Comparison of ENCODE assay signal across 8 cellular contexts in genomic region chr14:77000340-77001235, GRCh38. TPM values are rescaled to one million over a fixed set of nuclear protein-coding genes. Genes with fewer than 3 reads are reported as not detected.
DNase-seq lines count a peak whose midpoint lies in the region; ATAC-seq lines count a peak whose summit lies in the region.

No MANE protein-coding gene starts in this region.

- peak overlapping the region; percentile 63 for H3K27ac Mint-ChIP-seq in dendritic cell treated with granulocyte-macrophage colony-stimulating factor and Interleukin-4, amounts not matched to agents 40 ng/mL and 50 ng/mL, for 4 days
- H3K27ac Mint-ChIP-seq in natural killer cell treated with Interleukin-12 subunit alpha and Interleukin-12 subunit beta and Interleukin-15 and Interleukin-18, amount 100 ng/mL, for 72 hours = peak overlapping the region; percentile 2 to 3

- H3K4me3 Mint-ChIP-seq in dendritic cell treated with granulocyte-macrophage colony-stimulating factor and Interleukin-4, amounts not matched to agents 40 ng/mL and 50 ng/mL, for 4 days = peak overlapping the region; percentile 48
- no peak overlapping the region for H3K4me3 Mint-ChIP-seq in natural killer cell treated with Interleukin-12 subunit alpha and Interleukin-12 subunit beta and Interleukin-15 and Interleukin-18, amount 100 ng/mL, for 72 hours

- intact Hi-C loops in dendritic cell treated with granulocyte-macrophage colony-stimulating factor and Interleukin-4, amounts not matched to agents 40 ng/mL and 50 ng/mL, for 4 days (cut with micrococcal nuclease) = no loop called here

- H3K9me3 Mint-ChIP-seq in dendritic cell treated with granulocyte-macrophage colony-stimulating factor and Interleukin-4, amounts not matched to agents 40 ng/mL and 50 ng/mL, for 4 days = no peaks in the 10 kb centered on the region
- H3K9me3 Mint-ChIP-seq in natural killer cell treated with Interleukin-12 subunit alpha and Interleukin-12 subunit beta and Interleukin-15 and Interleukin-18, amount 100 ng/mL, for 72 hours = no peaks in the 10 kb centered on the region

- H3K4me1 Mint-ChIP-seq in dendritic cell treated with granulocyte-macrophage colony-stimulating factor and Interleukin-4, amounts not matched to agents 40 ng/mL and 50 ng/mL, for 4 days (ENCODE audit: low read depth) = peaks cover 40% of the 10 kb centered on the region
- H3K4me1 Mint-ChIP-seq in natural killer cell treated with Interleukin-12 subunit alpha and Interleukin-12 subunit beta and Interleukin-15 and Interleukin-18, amount 100 ng/mL, for 72 hours (ENCODE audit: low read depth in 2 of 2) = peaks cover 21 to 23% of the 10 kb centered on the region in 2 donors

- H3K36me3 Mint-ChIP-seq in dendritic cell treated with granulocyte-macrophage colony-stimulating factor and Interleukin-4, amounts not matched to agents 40 ng/mL and 50 ng/mL, for 4 days (ENCODE audit: low read depth) = no peaks in the 10 kb centered on the region
- H3K36me3 Mint-ChIP-seq in natural killer cell treated with Interleukin-12 subunit alpha and Interleukin-12 subunit beta and Interleukin-15 and Interleukin-18, amount 100 ng/mL, for 72 hours = no peaks in the 10 kb centered on the region

- H3K27me3 Mint-ChIP-seq in dendritic cell treated with granulocyte-macrophage colony-stimulating factor and Interleukin-4, amounts not matched to agents 40 ng/mL and 50 ng/mL, for 4 days = peaks cover 36% of the 10 kb centered on the region
- H3K27me3 Mint-ChIP-seq in natural killer cell treated with Interleukin-12 subunit alpha and Interleukin-12 subunit beta and Interleukin-15 and Interleukin-18, amount 100 ng/mL, for 72 hours = peaks cover 0 to 5% of the 10 kb centered on the region in 2 donors

- DNase-seq in CD1c-positive myeloid dendritic cell (ENCODE audit: extremely low spot score) (peak; percentile 61), NCI-H526 treated with DMSO at 0.1 percent for 48 hours (lab: John Stamatoyannopoulos, UW) (peak; percentile 27), RKO (ENCODE audit: low spot score) (no peak), HuH-7.5 (ENCODE audit: low spot score) (no peak)
- DNase-seq in natural killer cell treated with Interleukin-12 subunit alpha and Interleukin-12 subunit beta and Interleukin-15 and Interleukin-18, amount 100 ng/mL, for 72 hours (ENCODE audit: low spot score) = no peak

- peak; percentile 60 for ATAC-seq in GM21390 (IDR thresholded peaks at IDR 0.05; ENCODE audit: unreplicated experiment)
- ATAC-seq in natural killer cell treated with Interleukin-12 subunit alpha and Interleukin-12 subunit beta and Interleukin-15 and Interleukin-18, amount 100 ng/mL, for 72 hours = no peak
- ATAC-seq in GM18870 (IDR thresholded peaks at IDR 0.05; ENCODE audit: unreplicated experiment) = no peak

RNA-seq across cellular contexts. Expression of gene IRF2BPL, which starts 27.9 kb away (rescaled TPM):
- total RNA-seq in natural killer cell treated with Interleukin-12 subunit alpha and Interleukin-12 subunit beta and Interleukin-15 and Interleukin-18, amount 100 ng/mL, for 72 hours = 10 to 100 TPM; 18.0 to 28.9 TPM

Comparison
In these comparisons a context has a peak if more than half of its experiments do, and no peak if none do; other contexts are left out.
1. DNase-seq: peak in CD1c-positive myeloid dendritic cell (single experiment) and NCI-H526 treated with DMSO at 0.1 percent for 48 hours (single experiment); none in natural killer cell treated with Interleukin-12 subunit alpha and Interleukin-12 subunit beta and Interleukin-15 and Interleukin-18, amount 100 ng/mL, for 72 hours (single experiment), RKO (single experiment) and HuH-7.5 (single experiment).